15 cellular contexts compared by ENCODE assay signal in genomic region chr13:21573920-21574712, GRCh38.
"Had no signal": no experiment of that assay in that cellular context is flagged by ENCODE, and none has a peak within 500 bp of the region (broad histone marks: within the 10 kb centered on the region; RNA-seq: fewer than 3 reads in every experiment).

No MANE protein-coding gene starts in this region.

- H3K36me3 ChIP-seq: colonic mucosa, esophagus muscularis mucosa, ovary, tibial artery, vagina had no signal

- H3K9me3 Mint-ChIP-seq: activated CD8-positive, alpha-beta T cell treated with anti-CD3 and anti-CD28 coated beads for 36 hours; activated naive CD4-positive, alpha-beta T cell treated with anti-CD3 and anti-CD28 coated beads, Interleukin-2, amount 50 U/mL, for 24 hours; activated T-cell treated with anti-CD3 and anti-CD28 coated beads, Interleukin-2, amount 50 U/mL, for 4 hours; stimulated activated memory B cell treated with anti-CD40 and anti-IgM and Interleukin-4, amounts not matched to agents 10 μg/mL and 1 μg/mL and 100 μg/mL, for 72 hours had no signal

- H3K4me1 ChIP-seq: colonic mucosa, esophagus muscularis mucosa, tibial artery had no signal

- ATAC-seq: activated CD8-positive, alpha-beta T cell treated with anti-CD3 and anti-CD28 coated beads for 36 hours; activated T-cell treated with anti-CD3 and anti-CD28 coated beads, Interleukin-2, amount 50 U/mL, for 4 hours; body of pancreas; stimulated activated memory B cell treated with anti-CD40 and anti-IgM and Interleukin-4, amounts not matched to agents 10 μg/mL and 1 μg/mL and 100 μg/mL, for 72 hours had no signal

- H3K4me3 Mint-ChIP-seq: activated CD8-positive, alpha-beta T cell treated with anti-CD3 and anti-CD28 coated beads for 36 hours; activated naive CD4-positive, alpha-beta T cell treated with anti-CD3 and anti-CD28 coated beads, Interleukin-2, amount 50 U/mL, for 24 hours; activated T-cell treated with anti-CD3 and anti-CD28 coated beads, Interleukin-2, amount 50 U/mL, for 4 hours; stimulated activated memory B cell treated with anti-CD40 and anti-IgM and Interleukin-4, amounts not matched to agents 10 μg/mL and 1 μg/mL and 100 μg/mL, for 72 hours had no signal

- H3K27me3 Mint-ChIP-seq: activated CD8-positive, alpha-beta T cell treated with anti-CD3 and anti-CD28 coated beads for 36 hours; activated naive CD4-positive, alpha-beta T cell treated with anti-CD3 and anti-CD28 coated beads, Interleukin-2, amount 50 U/mL, for 24 hours; stimulated activated memory B cell treated with anti-CD40 and anti-IgM and Interleukin-4, amounts not matched to agents 10 μg/mL and 1 μg/mL and 100 μg/mL, for 72 hours had no signal

- H3K27ac ChIP-seq: body of pancreas, colonic mucosa, esophagus muscularis mucosa, ovary, tibial artery, vagina had no signal

- H3K27me3 ChIP-seq: body of pancreas, colonic mucosa, esophagus muscularis mucosa, ovary, tibial artery, vagina had no signal

- DNase-seq: activated CD8-positive, alpha-beta T cell treated with anti-CD3 and anti-CD28 coated beads for 36 hours; activated effector memory CD4-positive, alpha-beta T cell treated with Interleukin-2 at 50 U/mL for 16 hours; activated T-cell treated with anti-CD3 and anti-CD28 coated beads, Interleukin-2, amount 50 U/mL, for 4 hours; amniotic stem cell; body of pancreas; central memory CD4-positive, alpha-beta T cell; colonic mucosa; hippocampal formation; ovary; T-helper 1 cell; tibial artery had no signal

- H3K27ac Mint-ChIP-seq: stimulated activated memory B cell treated with anti-CD40 and anti-IgM and Interleukin-4, amounts not matched to agents 10 μg/mL and 1 μg/mL and 100 μg/mL, for 72 hours had no signal

- H3K4me3 ChIP-seq: body of pancreas, colonic mucosa, esophagus muscularis mucosa, ovary, tibial artery, vagina had no signal

- H3K9me3 ChIP-seq: body of pancreas, colonic mucosa, esophagus muscularis mucosa, ovary, tibial artery, vagina had no signal
